Comparison of ENCODE assay signal across 34 cellular contexts in genomic region chr2:129720360-129720759, GRCh38.
"Had no signal": no experiment of that assay in that cellular context is flagged by ENCODE, and none has a peak within 500 bp of the region (broad histone marks: within the 10 kb centered on the region; RNA-seq: fewer than 3 reads in every experiment).

No MANE protein-coding gene starts in this region.

- H3K4me1 Mint-ChIP-seq: activated CD4-positive, alpha-beta memory T cell treated with anti-CD3 and anti-CD28 coated beads, Interleukin-2, amount 10 ng/mL, durations not matched to agents 7 days and 5 days; activated CD4-positive, alpha-beta T cell treated with anti-CD3 and anti-CD28 coated beads for 36 hours; activated CD4-positive, alpha-beta T cell treated with anti-CD3 and anti-CD28 coated beads, Interleukin-2, amount 10 ng/mL, durations not matched to agents 7 days and 5 days; activated naive CD4-positive, alpha-beta T cell treated with anti-CD3 and anti-CD28 coated beads, Interleukin-2, amount 10 ng/mL, durations not matched to agents 7 days and 5 days; activated naive CD4-positive, alpha-beta T cell treated with anti-CD3 and anti-CD28 coated beads, Interleukin-2, amount 50 U/mL, for 24 hours; activated naive CD8-positive, alpha-beta T cell treated with anti-CD3 and anti-CD28 coated beads, Interleukin-2, amount 10 ng/mL, durations not matched to agents 7 days and 5 days; activated naive CD8-positive, alpha-beta T cell treated with anti-CD3 and anti-CD28 coated beads, Interleukin-2, amount 50 U/mL, for 24 hours had no signal

- H3K36me3 ChIP-seq: ascending aorta, cardiac muscle cell, WERI-Rb-1 had no signal

- H3K9me3 Mint-ChIP-seq: activated CD4-positive, alpha-beta memory T cell treated with anti-CD3 and anti-CD28 coated beads, Interleukin-2, amount 10 ng/mL, durations not matched to agents 7 days and 5 days; activated CD4-positive, alpha-beta T cell treated with anti-CD3 and anti-CD28 coated beads, Interleukin-2, amount 10 ng/mL, durations not matched to agents 7 days and 5 days; activated naive CD4-positive, alpha-beta T cell treated with anti-CD3 and anti-CD28 coated beads, Interleukin-2, amount 10 ng/mL, durations not matched to agents 7 days and 5 days; activated naive CD4-positive, alpha-beta T cell treated with anti-CD3 and anti-CD28 coated beads, Interleukin-2, amount 50 U/mL, for 24 hours; activated naive CD8-positive, alpha-beta T cell treated with anti-CD3 and anti-CD28 coated beads, Interleukin-2, amount 10 ng/mL, durations not matched to agents 7 days and 5 days; activated naive CD8-positive, alpha-beta T cell treated with anti-CD3 and anti-CD28 coated beads, Interleukin-2, amount 50 U/mL, for 24 hours; activated T-cell treated with anti-CD3 and anti-CD28 coated beads, Interleukin-2, amount 50 U/mL, for 24 hours; activated T-helper 2 cell treated with anti-CD3 and anti-CD28 coated beads, Interferon-gamma antibody, Interleukin-2, Interleukin-4, amounts not matched to agents 10 μg/mL and 5 μg/mL and 100 μg/mL, durations not matched to agents 14 hours and 24 hours and 36 hours; brain; T-helper 1 cell treated with Interleukin-12 subunit alpha and Interleukin-12 subunit beta and Interleukin-4 antibody, amounts not matched to agents 30 μg/mL and 1 μg/mL, for 36 hours; T-helper 2 cell treated with Interferon-gamma antibody and Interleukin-4, amounts not matched to agents 5 μg/mL and 100 μg/mL, for 36 hours; WTC11 had no signal

- H3K4me3 Mint-ChIP-seq: activated CD4-positive, alpha-beta memory T cell treated with anti-CD3 and anti-CD28 coated beads, Interleukin-2, amount 10 ng/mL, durations not matched to agents 7 days and 5 days; activated CD4-positive, alpha-beta T cell treated with anti-CD3 and anti-CD28 coated beads for 36 hours; activated CD4-positive, alpha-beta T cell treated with anti-CD3 and anti-CD28 coated beads, Interleukin-2, amount 10 ng/mL, durations not matched to agents 7 days and 5 days; activated CD8-positive, alpha-beta T cell treated with anti-CD3 and anti-CD28 coated beads, Interleukin-2, amount 10 ng/mL, durations not matched to agents 7 days and 5 days; activated naive CD4-positive, alpha-beta T cell treated with anti-CD3 and anti-CD28 coated beads, Interleukin-2, amount 10 ng/mL, durations not matched to agents 7 days and 5 days; activated naive CD4-positive, alpha-beta T cell treated with anti-CD3 and anti-CD28 coated beads, Interleukin-2, amount 50 U/mL, for 24 hours; activated naive CD8-positive, alpha-beta T cell; activated naive CD8-positive, alpha-beta T cell treated with anti-CD3 and anti-CD28 coated beads, Interleukin-2, amount 10 ng/mL, durations not matched to agents 7 days and 5 days; activated naive CD8-positive, alpha-beta T cell treated with anti-CD3 and anti-CD28 coated beads, Interleukin-2, amount 50 U/mL, for 24 hours; activated T-cell treated with anti-CD3 and anti-CD28 coated beads, Interleukin-2, amount 50 U/mL, for 24 hours; brain; T-helper 1 cell treated with Interleukin-12 subunit alpha and Interleukin-12 subunit beta and Interleukin-4 antibody, amounts not matched to agents 30 μg/mL and 1 μg/mL, for 36 hours; T-helper 2 cell treated with Interferon-gamma antibody and Interleukin-4, amounts not matched to agents 5 μg/mL and 100 μg/mL, for 36 hours; WTC11 had no signal

- H3K4me1 ChIP-seq: ascending aorta had no signal

- FAIRE-seq: bronchial epithelial cell had no signal

- H3K27ac ChIP-seq: ascending aorta, cardiac muscle cell, WERI-Rb-1 had no signal

- H3K36me3 Mint-ChIP-seq: activated naive CD4-positive, alpha-beta T cell treated with anti-CD3 and anti-CD28 coated beads, Interleukin-2, amount 10 ng/mL, durations not matched to agents 7 days and 5 days; activated naive CD4-positive, alpha-beta T cell treated with anti-CD3 and anti-CD28 coated beads, Interleukin-2, amount 50 U/mL, for 24 hours; activated naive CD8-positive, alpha-beta T cell; activated naive CD8-positive, alpha-beta T cell treated with anti-CD3 and anti-CD28 coated beads, Interleukin-2, amount 10 ng/mL, durations not matched to agents 7 days and 5 days; brain; WTC11 had no signal

- H3K27me3 ChIP-seq: ascending aorta, cardiac muscle cell had no signal

- H3K27ac Mint-ChIP-seq: activated CD4-positive, alpha-beta memory T cell treated with anti-CD3 and anti-CD28 coated beads, Interleukin-2, amount 10 ng/mL, durations not matched to agents 7 days and 5 days; activated CD4-positive, alpha-beta T cell treated with anti-CD3 and anti-CD28 coated beads for 36 hours; activated CD4-positive, alpha-beta T cell treated with anti-CD3 and anti-CD28 coated beads, Interleukin-2, amount 10 ng/mL, durations not matched to agents 7 days and 5 days; activated CD8-positive, alpha-beta T cell treated with anti-CD3 and anti-CD28 coated beads, Interleukin-2, amount 10 ng/mL, durations not matched to agents 7 days and 5 days; activated naive CD4-positive, alpha-beta T cell treated with anti-CD3 and anti-CD28 coated beads, Interleukin-2, amount 10 ng/mL, durations not matched to agents 7 days and 5 days; activated naive CD4-positive, alpha-beta T cell treated with anti-CD3 and anti-CD28 coated beads, Interleukin-2, amount 50 U/mL, for 24 hours; activated naive CD8-positive, alpha-beta T cell; activated naive CD8-positive, alpha-beta T cell treated with anti-CD3 and anti-CD28 coated beads, Interleukin-2, amount 10 ng/mL, durations not matched to agents 7 days and 5 days; activated naive CD8-positive, alpha-beta T cell treated with anti-CD3 and anti-CD28 coated beads, Interleukin-2, amount 50 U/mL, for 24 hours; activated T-cell treated with anti-CD3 and anti-CD28 coated beads, Interleukin-2, amount 50 U/mL, for 24 hours; activated T-helper 2 cell treated with anti-CD3 and anti-CD28 coated beads, Interferon-gamma antibody, Interleukin-2, Interleukin-4, amounts not matched to agents 10 μg/mL and 5 μg/mL and 100 μg/mL, durations not matched to agents 14 hours and 24 hours and 36 hours; T-helper 1 cell treated with Interleukin-12 subunit alpha and Interleukin-12 subunit beta and Interleukin-4 antibody, amounts not matched to agents 30 μg/mL and 1 μg/mL, for 36 hours; T-helper 2 cell treated with Interferon-gamma antibody and Interleukin-4, amounts not matched to agents 5 μg/mL and 100 μg/mL, for 36 hours; WTC11 had no signal

- DNase-seq: activated CD4-positive, alpha-beta memory T cell treated with anti-CD3 and anti-CD28 coated beads, Interleukin-2, amount 10 ng/mL, durations not matched to agents 7 days and 5 days; activated CD4-positive, alpha-beta T cell treated with anti-CD3 and anti-CD28 coated beads for 1 hour; activated CD4-positive, alpha-beta T cell treated with anti-CD3 and anti-CD28 coated beads for 36 hours; activated CD4-positive, alpha-beta T cell treated with anti-CD3 and anti-CD28 coated beads for 48 hours; activated CD4-positive, alpha-beta T cell treated with anti-CD3 and anti-CD28 coated beads, Interleukin-2, amount 10 ng/mL, durations not matched to agents 7 days and 5 days; activated CD4-positive, alpha-beta T cell treated with anti-CD3 and anti-CD28 coated beads, Interleukin-2, amount 50 U/mL, for 48 hours; activated CD4-positive, CD25-positive, alpha-beta regulatory T cell; activated CD8-positive, alpha-beta memory T cell treated with anti-CD3 and anti-CD28 coated beads, Interleukin-2, amount 50 U/mL, for 48 hours; activated CD8-positive, alpha-beta T cell treated with anti-CD3 and anti-CD28 coated beads, Interleukin-2, amount 10 ng/mL, durations not matched to agents 7 days and 5 days; activated effector memory CD4-positive, alpha-beta T cell treated with Interleukin-2 at 50 U/mL for 16 hours; activated gamma-delta T cell; activated naive CD4-positive, alpha-beta T cell treated with anti-CD3 and anti-CD28 coated beads, Interleukin-2, amount 10 ng/mL, durations not matched to agents 7 days and 5 days; activated naive CD4-positive, alpha-beta T cell treated with Interleukin-2 at 50 U/mL for 16 hours; activated naive CD8-positive, alpha-beta T cell treated with anti-CD3 and anti-CD28 coated beads, Interleukin-2, amount 10 ng/mL, durations not matched to agents 7 days and 5 days; activated naive CD8-positive, alpha-beta T cell treated with anti-CD3 and anti-CD28 coated beads, Interleukin-2, amount 50 U/mL, for 24 hours; activated T-cell treated with anti-CD3 and anti-CD28 coated beads, Interleukin-2, amount 50 U/mL, for 24 hours; activated T-cell treated with anti-CD3 and anti-CD28 coated beads, Interleukin-2, amount 50 U/mL, for 48 hours; amygdala; anterior cingulate cortex; central memory CD4-positive, alpha-beta T cell; T-helper 1 cell; T-helper 2 cell; T-helper 9 cell; WERI-Rb-1 had no signal

- H3K9me3 ChIP-seq: ascending aorta had no signal

- H3K27me3 Mint-ChIP-seq: activated CD4-positive, alpha-beta memory T cell treated with anti-CD3 and anti-CD28 coated beads, Interleukin-2, amount 10 ng/mL, durations not matched to agents 7 days and 5 days; activated CD4-positive, alpha-beta T cell treated with anti-CD3 and anti-CD28 coated beads for 36 hours; activated naive CD4-positive, alpha-beta T cell treated with anti-CD3 and anti-CD28 coated beads, Interleukin-2, amount 10 ng/mL, durations not matched to agents 7 days and 5 days; activated naive CD8-positive, alpha-beta T cell treated with anti-CD3 and anti-CD28 coated beads, Interleukin-2, amount 10 ng/mL, durations not matched to agents 7 days and 5 days; activated T-cell treated with anti-CD3 and anti-CD28 coated beads, Interleukin-2, amount 50 U/mL, for 24 hours had no signal

- H3K4me3 ChIP-seq: ascending aorta, cardiac muscle cell had no signal
